In the genomic region with DNA sequence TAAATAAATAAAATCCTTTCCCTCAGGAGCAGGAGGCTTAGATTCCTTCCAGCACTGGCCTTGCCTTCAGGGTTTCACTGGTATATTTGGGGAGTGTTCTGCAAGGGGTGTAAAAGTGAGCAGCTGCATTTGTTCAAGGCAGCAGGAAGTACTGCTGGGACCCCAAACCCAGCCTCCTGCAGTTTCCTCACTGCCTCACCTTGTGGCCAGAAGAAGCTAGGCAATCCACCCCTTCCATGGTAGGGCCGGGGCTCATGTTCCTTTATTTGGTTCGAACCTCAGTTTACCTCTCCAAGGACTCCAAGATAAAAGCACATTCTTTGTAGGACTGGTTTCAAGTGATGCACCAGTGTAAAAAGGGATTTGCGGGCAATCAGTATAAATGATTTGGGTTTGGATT, we compare ENCODE assay signal across 15 cellular contexts. TPM values are rescaled to one million over a fixed set of nuclear protein-coding genes. Genes with fewer than 3 reads are reported as not detected.
DNase-seq lines count a peak whose midpoint lies in the region; ATAC-seq and TF ChIP-seq lines count a peak whose summit lies in the region.
"Had no signal": no experiment of that assay in that cellular context is flagged by ENCODE, and none has a peak within 500 bp of the region (broad histone marks: within the 10 kb centered on the region; RNA-seq: fewer than 3 reads in every experiment).

No MANE protein-coding gene starts in this region.

- H3K9me3 ChIP-seq in PC-9 (ENCODE audit: insufficient read depth, low read depth) = no peaks in the 10 kb centered on the region
- no peaks in the 10 kb centered on the region for H3K9me3 ChIP-seq in gastrocnemius medialis

- intact Hi-C loops in PC-9 (cut with micrococcal nuclease; ENCODE audit: unreplicated experiment) = no loop called here
- intact Hi-C loops in gastrocnemius medialis (cut with DNase I; ENCODE audit: low total_unique reads) = loop anchor here (5.0 kb wide), 1 partner anchor 186 kb away; the partner anchor contains the start of gene NDUFS2

- H3K27me3 ChIP-seq in PC-9 (ENCODE audit: insufficient read depth, low read depth) (no peaks in the 10 kb centered on the region), gastrocnemius medialis (no peaks in the 10 kb centered on the region)

- H2AFZ ChIP-seq in PC-9 = no peak overlapping the region

- CTCF ChIA-PET in PC-9 (lab: Charles Lee) = no interaction called here

- peaks cover 38% of the 10 kb centered on the region for H3K4me1 Mint-ChIP-seq in T-helper 2 cell treated with Interferon-gamma antibody and Interleukin-4, amounts not matched to agents 5 μg/mL and 100 μg/mL, for 36 hours (ENCODE audit: low read depth)
- H3K4me1 Mint-ChIP-seq in endothelial cell (ENCODE audit: unreplicated experiment) = peaks cover 3% of the 10 kb centered on the region

- no peaks in the 10 kb centered on the region for H3K27me3 Mint-ChIP-seq in T-helper 2 cell treated with Interferon-gamma antibody and Interleukin-4, amounts not matched to agents 5 μg/mL and 100 μg/mL, for 36 hours (ENCODE audit: low read depth)
- peaks cover 9% of the 10 kb centered on the region for H3K27me3 Mint-ChIP-seq in endothelial cell (ENCODE audit: unreplicated experiment)

- no peaks in the 10 kb centered on the region for H3K9me3 Mint-ChIP-seq in T-helper 2 cell treated with Interferon-gamma antibody and Interleukin-4, amounts not matched to agents 5 μg/mL and 100 μg/mL, for 36 hours
- no peaks in the 10 kb centered on the region for H3K9me3 Mint-ChIP-seq in endothelial cell (ENCODE audit: unreplicated experiment)

- H3K79me2 ChIP-seq in PC-9 (ENCODE audit: low read depth) = no peaks in the 10 kb centered on the region

- H3K4me1 ChIP-seq in PC-9 (replicated peaks; ENCODE audit: insufficient read depth) (peaks cover 18% of the 10 kb centered on the region), gastrocnemius medialis (peaks cover 9 to 11% of the 10 kb centered on the region in 2 donors)

- no peaks in the 10 kb centered on the region for H3K9me2 ChIP-seq in PC-9 (ENCODE audit: insufficient read depth)

- in situ Hi-C loops in gastrocnemius medialis (cut with MboI; ENCODE audit: low sequenced_read_pairs in 4 of 4) = loop anchor here in 3 of 4 donors (5.0 to 10.0 kb wide), 4 partner anchors 74 to 194 kb away; partner anchors contain the start of genes TOMM40L (in 2 of the 3), ADAMTS4 (in 1 of the 3), APOA2 (in 1 of the 3) and SDHC (in 1 of the 3)

- H3K36me3 Mint-ChIP-seq in T-helper 2 cell treated with Interferon-gamma antibody and Interleukin-4, amounts not matched to agents 5 μg/mL and 100 μg/mL, for 36 hours (ENCODE audit: low read depth) = no peaks in the 10 kb centered on the region
- peaks cover 4% of the 10 kb centered on the region for H3K36me3 Mint-ChIP-seq in endothelial cell (ENCODE audit: low read depth, unreplicated experiment)

- H3K4me3 ChIP-seq in PC-9 = no peak overlapping the region; the same call in 1 of the 2 replicates
- no peak overlapping the region for H3K4me3 ChIP-seq in gastrocnemius medialis

- H3K27ac ChIP-seq in PC-9 (no peak overlapping the region), gastrocnemius medialis (peak overlapping the region; percentile 86 to 95 (median 92))

- no peak for DNase-seq in T-helper 2 cell treated with Interferon-gamma antibody and Interleukin-4, amounts not matched to agents 5 μg/mL and 100 μg/mL, for 36 hours (ENCODE audit: low spot score)
- no peak for DNase-seq in T-helper 2 cell
- DNase-seq in PC-9 = no peak
- DNase-seq in endothelial cell (ENCODE audit: low spot score) = no peak
- no peak for DNase-seq in gastrocnemius medialis
- no peak for DNase-seq in glomerular visceral epithelial cell (ENCODE audit: extremely low spot score)
- DNase-seq in NCI-H1105 treated with DMSO at 0.1 percent for 48 hours (lab: John Stamatoyannopoulos, UW) = no peak
- no peak for DNase-seq in NCI-H82 treated with DMSO at 0.1 percent for 48 hours (lab: John Stamatoyannopoulos, UW; ENCODE audit: unreplicated experiment)
- DNase-seq: 8988T; aorta; DMS153; NCI-H226; SHP77 treated with DMSO at 0.1 percent for 48 hours; stimulated activated CD8-positive, alpha-beta memory T cell treated with anti-CD3 and anti-CD28 coated beads, Interleukin-4, amount 100 ng/mL, for 48 hours had no signal

- peak overlapping the region; percentile 88; the same call in 1 of the 2 replicates for H3K4me2 ChIP-seq in PC-9

- no peak for TF ChIP-seq POLR2A in gastrocnemius medialis (IDR thresholded peaks at IDR 0.05)

- H3F3A ChIP-seq in PC-9 (ENCODE audit: insufficient read depth, low read depth) = peaks cover 16% of the 10 kb centered on the region; the same call in 1 of the 2 replicates

- no peak for ATAC-seq in gastrocnemius medialis

- TF ChIP-seq CTCF in PC-9 (conservative IDR thresholded peaks at IDR 0.05) = no peak
- TF ChIP-seq CTCF in endothelial cell (IDR thresholded peaks at IDR 0.05; ENCODE audit: unreplicated experiment) = no peak
- no peak for TF ChIP-seq CTCF in gastrocnemius medialis (IDR thresholded peaks at IDR 0.05 in 4 of 5, conservative IDR thresholded peaks at IDR 0.05 in 1 of 5)

- H4K20me1 ChIP-seq in PC-9 (ENCODE audit: insufficient read depth) = no peaks in the 10 kb centered on the region

- H3K36me3 ChIP-seq in PC-9 (ENCODE audit: low read depth) = no peaks in the 10 kb centered on the region
- no peaks in the 10 kb centered on the region for H3K36me3 ChIP-seq in gastrocnemius medialis

- BruUV-seq in PC-9 (replicated peaks; lab: Mats Ljungman, UMichigan) = no TSS peak

- peak overlapping the region; percentile 97 for H3K27ac Mint-ChIP-seq in T-helper 2 cell treated with Interferon-gamma antibody and Interleukin-4, amounts not matched to agents 5 μg/mL and 100 μg/mL, for 36 hours
- H3K27ac Mint-ChIP-seq in endothelial cell (ENCODE audit: unreplicated experiment) = no peak overlapping the region

- H3K4me3 Mint-ChIP-seq in T-helper 2 cell treated with Interferon-gamma antibody and Interleukin-4, amounts not matched to agents 5 μg/mL and 100 μg/mL, for 36 hours = peak overlapping the region; percentile 92
- peak overlapping the region; percentile 51 for H3K4me3 Mint-ChIP-seq in endothelial cell (ENCODE audit: unreplicated experiment)

- POLR2A ChIA-PET in PC-9 (lab: Charles Lee; ENCODE audit: unreplicated experiment) = no interaction called here

RNA-seq across cellular contexts. Expression of gene CFAP126, which starts 21.0 kb away (rescaled TPM):
- 1.5 TPM in 1 of 2 replicates, not detected in the other for total RNA-seq in PC-9 (2021)
- total RNA-seq in endothelial cell (ENCODE audit: unreplicated experiment) = not detected
- total RNA-seq in gastrocnemius medialis = not detected
- total RNA-seq: aorta, LHCN-M2 had no signal
